In genomic region chr19:40600086-40600917, GRCh38 we compare ENCODE assay signal across 9 cellular contexts. TPM values are rescaled to one million over a fixed set of nuclear protein-coding genes. Genes with fewer than 3 reads are reported as not detected.
DNase-seq lines count a peak whose midpoint lies in the region; ATAC-seq, FAIRE-seq and TF ChIP-seq lines count a peak whose summit lies in the region.
"Had no signal": no experiment of that assay in that cellular context is flagged by ENCODE, and none has a peak within 500 bp of the region (broad histone marks: within the 10 kb centered on the region; RNA-seq: fewer than 3 reads in every experiment).

No MANE protein-coding gene starts in this region.

- no peak overlapping the region for H2BK15ac ChIP-seq in mesendoderm (replicated peaks; ENCODE audit: low read depth)

- TF ChIP-seq EP300 in suprapubic skin (IDR thresholded peaks at IDR 0.05) = no peak

- H3K9me3 ChIP-seq in MM.1S (replicated peaks; ENCODE audit: insufficient read depth, low read length) (no peaks in the 10 kb centered on the region), astrocyte (ENCODE audit: insufficient read depth, low read depth, low read length) (no peaks in the 10 kb centered on the region), right lobe of liver (no peaks in the 10 kb centered on the region), suprapubic skin (no peaks in the 10 kb centered on the region)

- no peak overlapping the region for H3K23ac ChIP-seq in mesendoderm (ENCODE audit: low read length)

- no peak overlapping the region for H2BK5ac ChIP-seq in mesendoderm (ENCODE audit: low read length)

- H4K8ac ChIP-seq in mesendoderm (ENCODE audit: low read depth, low read length) = no peak overlapping the region

- H3K27ac ChIP-seq in MM.1S (ENCODE audit: low read length) (no peak overlapping the region), astrocyte (ENCODE audit: low read depth, low read length) (no peak overlapping the region), right lobe of liver (peak overlapping the region; percentile 8 to 43 (median 26)), suprapubic skin (peak overlapping the region; percentile 13), mesendoderm (ENCODE audit: low read depth, low read length) (no peak overlapping the region)

- peaks cover 39% of the 10 kb centered on the region for H3K4me1 ChIP-seq in MM.1S (ENCODE audit: low read length)
- peaks cover 47% of the 10 kb centered on the region for H3K4me1 ChIP-seq in astrocyte (ENCODE audit: insufficient read depth, low read length)
- H3K4me1 ChIP-seq in right lobe of liver = peaks cover 0 to 28% (median 1%) of the 10 kb centered on the region in 4 donors
- H3K4me1 ChIP-seq in suprapubic skin = peaks cover 84% of the 10 kb centered on the region
- H3K4me1 ChIP-seq in mesendoderm (ENCODE audit: control insufficient read depth, low read depth, low read length) = peaks cover 12% of the 10 kb centered on the region

- H3K36me3 Mint-ChIP-seq in astrocyte (ENCODE audit: low read depth, unreplicated experiment) = no peaks in the 10 kb centered on the region

- H3K4me1 Mint-ChIP-seq in astrocyte (ENCODE audit: low read depth, unreplicated experiment) = peaks cover 13% of the 10 kb centered on the region

- H3K27me3 Mint-ChIP-seq in astrocyte (ENCODE audit: low read depth, unreplicated experiment) = peaks cover 37% of the 10 kb centered on the region

- H3K79me2 ChIP-seq in MM.1S (ENCODE audit: low read length) (no peaks in the 10 kb centered on the region), astrocyte (ENCODE audit: insufficient read depth, low read length) (no peaks in the 10 kb centered on the region), mesendoderm (ENCODE audit: control insufficient read depth, insufficient read depth, low read length) (no peaks in the 10 kb centered on the region)

- intact Hi-C loops in right lobe of liver (cut with DNase I) = no loop called here

- no peaks in the 10 kb centered on the region for H4K20me1 ChIP-seq in MM.1S (ENCODE audit: insufficient read depth, low read length)
- peaks cover 14% of the 10 kb centered on the region for H4K20me1 ChIP-seq in astrocyte (ENCODE audit: insufficient read depth, low read length)

- no peak overlapping the region; the same call in 1 of the 2 replicates for H3K4me3 ChIP-seq in MM.1S (ENCODE audit: low read length)
- no peak overlapping the region for H3K4me3 ChIP-seq in astrocyte (ENCODE audit: insufficient read depth, low read depth, low read length)
- no peak overlapping the region for H3K4me3 ChIP-seq in right lobe of liver
- H3K4me3 ChIP-seq in suprapubic skin = peak overlapping the region; percentile 64
- H3K4me3 ChIP-seq in mesendoderm (ENCODE audit: low read length) = no peak overlapping the region

- 4% methylated on average over 22 of the region's 48 CpGs for WGBS in right lobe of liver (ENCODE audit: insufficient coverage, low coverage, low lambda C conversion rate, missing lambda C conversion rate)
- WGBS in suprapubic skin = under 1% methylated on average over 26 of the region's 48 CpGs
- no CpG with 5 or more reads among the region's 48 CpGs for WGBS in mesendoderm (ENCODE audit: extremely low coverage, insufficient coverage, low lambda C conversion rate)

- no peaks in the 10 kb centered on the region for H3K36me3 ChIP-seq in MM.1S (replicated peaks; ENCODE audit: insufficient read depth, low read length)
- no peaks in the 10 kb centered on the region for H3K36me3 ChIP-seq in astrocyte (ENCODE audit: insufficient read depth, low read length)
- no peaks in the 10 kb centered on the region for H3K36me3 ChIP-seq in right lobe of liver
- H3K36me3 ChIP-seq in suprapubic skin = no peaks in the 10 kb centered on the region
- H3K36me3 ChIP-seq in mesendoderm (ENCODE audit: control insufficient read depth, insufficient read depth, low read length) = no peaks in the 10 kb centered on the region

- no peak overlapping the region for H3K9ac ChIP-seq in MM.1S (ENCODE audit: low read length)
- H3K9ac ChIP-seq in astrocyte (ENCODE audit: low read length) = no peak overlapping the region
- no peak overlapping the region for H3K9ac ChIP-seq in mesendoderm (ENCODE audit: low read length)

- H3K18ac ChIP-seq in mesendoderm (ENCODE audit: low read length) = no peak overlapping the region

- H3K4me3 Mint-ChIP-seq in astrocyte (ENCODE audit: unreplicated experiment) = peak overlapping the region; percentile 74

- no peak overlapping the region for H3K56ac ChIP-seq in mesendoderm (ENCODE audit: low read length)

- peak overlapping the region; percentile 58; the same call in 1 of the 2 replicates for H3K4me2 ChIP-seq in MM.1S (ENCODE audit: low read depth, low read length)
- H3K4me2 ChIP-seq in astrocyte (ENCODE audit: low read length) = peak overlapping the region; percentile 86
- no peak overlapping the region for H3K4me2 ChIP-seq in mesendoderm (ENCODE audit: low read length)

- no peak for FAIRE-seq in astrocyte (lab: Jason Lieb, UNC)

- no peaks in the 10 kb centered on the region for H3K79me1 ChIP-seq in mesendoderm (ENCODE audit: low read length)

- no peaks in the 10 kb centered on the region for H3K9me2 ChIP-seq in MM.1S (replicated peaks; ENCODE audit: insufficient read depth, low read length)

- no peak overlapping the region for H2BK120ac ChIP-seq in mesendoderm (ENCODE audit: low read depth, low read length)

- H3K27ac Mint-ChIP-seq in astrocyte (ENCODE audit: unreplicated experiment) = no peak overlapping the region

- TF ChIP-seq POLR2A in right lobe of liver (IDR thresholded peaks at IDR 0.05) (no peak), suprapubic skin (IDR thresholded peaks at IDR 0.05) (no peak)

- H4K5ac ChIP-seq in mesendoderm (ENCODE audit: low read length) = no peak overlapping the region

- H3K27me3 ChIP-seq in MM.1S (replicated peaks; ENCODE audit: insufficient read depth, low read length) (peaks cover 51% of the 10 kb centered on the region), astrocyte (ENCODE audit: insufficient read depth, low read length) (no peaks in the 10 kb centered on the region), right lobe of liver (peaks cover 0 to 30% of the 10 kb centered on the region in 2 donors), suprapubic skin (peaks cover 24% of the 10 kb centered on the region), mesendoderm (ENCODE audit: insufficient read depth, low read length, poor library complexity) (peaks cover 26% of the 10 kb centered on the region)

- H3K9me3 Mint-ChIP-seq in astrocyte (ENCODE audit: unreplicated experiment) = no peaks in the 10 kb centered on the region

- H2AFZ ChIP-seq in MM.1S (ENCODE audit: low read length) (no peak overlapping the region), astrocyte (ENCODE audit: low read depth, low read length) (no peak overlapping the region)

- no peak for DNase-seq in MM.1S
- no peak for DNase-seq in astrocyte (ENCODE audit: low read depth)
- DNase-seq in right lobe of liver = peak in 1 of 3 donors; percentile 58
- DNase-seq in suprapubic skin (ENCODE audit: low spot score in 2 of 2) = no peak
- DNase-seq in mesendoderm = no peak
- DNase-seq in GF-D8 (lab: John Stamatoyannopoulos, UW) = no peak
- DNase-seq in AML-193 (lab: John Stamatoyannopoulos, UW) = no peak
- DNase-seq: activated naive CD4-positive, alpha-beta T cell treated with anti-CD3 and anti-CD28 coated beads, Interleukin-2, amount 50 U/mL, for 16 hours; stimulated activated CD4-positive, alpha-beta T cell treated with anti-CD3 and anti-CD28 coated beads, Interleukin-2, amount 100 ng/mL, for 48 hours had no signal

- H2AK5ac ChIP-seq in mesendoderm (ENCODE audit: low read length) = no peak overlapping the region

- TF ChIP-seq CTCF in MM.1S (IDR thresholded peaks at IDR 0.05; ENCODE audit: low read length) (no peak), astrocyte (IDR thresholded peaks at IDR 0.05; ENCODE audit: insufficient read depth, low read depth, low read length) (no peak), right lobe of liver (IDR thresholded peaks at IDR 0.05) (no peak), suprapubic skin (IDR thresholded peaks at IDR 0.05) (no peak)

- peaks cover 33% of the 10 kb centered on the region for H3F3A ChIP-seq in MM.1S (ENCODE audit: insufficient read depth, low read length)

- H3K4ac ChIP-seq in mesendoderm (ENCODE audit: low read depth, low read length) = no peak overlapping the region

- ATAC-seq in right lobe of liver = no peak

RNA-seq across cellular contexts. Expression of gene LTBP4, which starts 0.9 kb away (rescaled TPM):
- total RNA-seq in astrocyte (46.9 and 63.5 TPM in 2 replicates), right lobe of liver (10 to 100 TPM; 19.3 to 40.8 (median 34.4) TPM), suprapubic skin (100 to 1,000 TPM; 108 to 236 (median 121) TPM)
- 28.7 TPM for polyA plus RNA-seq in mesendoderm (2013, experiment 1 of 2)
- polyA plus RNA-seq in mesendoderm (2013, experiment 2 of 2) = 28.9 TPM

RNA-seq across cellular contexts. Expression of gene SHKBP1, which starts 23.6 kb away (rescaled TPM):
- total RNA-seq in astrocyte (56.3 and 60.4 TPM in 2 replicates), right lobe of liver (10 to 100 TPM; 16.1 to 29.0 (median 22.4) TPM), suprapubic skin (10 to 100 TPM; 42.2 to 58.3 (median 51.1) TPM)
- 52.1 TPM for polyA plus RNA-seq in mesendoderm (2013, experiment 1 of 2)
- 49.6 TPM for polyA plus RNA-seq in mesendoderm (2013, experiment 2 of 2)

Comparison
In these comparisons a context has a peak if more than half of its experiments do, and no peak if none do; other contexts are left out.
1. H3K27ac ChIP-seq: peak in right lobe of liver (3 of 3) and suprapubic skin (single experiment); none in MM.1S (single experiment), astrocyte (single experiment) and mesendoderm (single experiment).